ENCODE assay signal across 2 cellular contexts in genomic region chr9:22446589-22446949, GRCh38.
TF ChIP-seq lines count a peak whose summit lies in the region.

DMRTA1 (plus strand) TSS chr9:22446824; CDS start chr9:22447066, 242 bp downstream.

TF ChIP-seq in HEK293, 187 proteins besides CTCF, POLR2A, EP300 and RAD21 (continued from another document and continues in another):
- TF ChIP-seq ZFHX2 (tag by site-specific recombination; conservative IDR thresholded peaks at IDR 0.05) = peak; percentile 35; the same call in 1 of the 2 replicates
- TF ChIP-seq GLIS1 (tag by site-specific recombination; IDR thresholded peaks at IDR 0.05) = peak; percentile 25; the same call in 1 of the 2 replicates
- no peak for TF ChIP-seq PRDM4 (tag by site-specific recombination; IDR thresholded peaks at IDR 0.05)
- TF ChIP-seq ZSCAN30 (tag by site-specific recombination; IDR thresholded peaks at IDR 0.05) = no peak
- no peak for TF ChIP-seq ZBTB1 (tag by site-specific recombination; IDR thresholded peaks at IDR 0.05)
- TF ChIP-seq WT1 (tag by site-specific recombination; IDR thresholded peaks at IDR 0.05) = no peak
- TF ChIP-seq GLIS2 (tag by site-specific recombination; IDR thresholded peaks at IDR 0.05) = peak; percentile 60
- no peak for TF ChIP-seq ZNF610 (tag by site-specific recombination; IDR thresholded peaks at IDR 0.05; ENCODE audit: borderline replicate concordance)
- no peak for TF ChIP-seq ZNF792 (tag by site-specific recombination; IDR thresholded peaks at IDR 0.05)
- TF ChIP-seq ZXDB (tag by site-specific recombination; IDR thresholded peaks at IDR 0.05) = 0 out of 2 replicates have a peak, but pooled peaks have one; percentile 23
- no peak for TF ChIP-seq ZNF561 (tag by site-specific recombination; IDR thresholded peaks at IDR 0.05; ENCODE audit: borderline replicate concordance)
- no peak for TF ChIP-seq ZNF449 (tag by site-specific recombination; IDR thresholded peaks at IDR 0.05)
- TF ChIP-seq ZNF157 (tag by site-specific recombination; IDR thresholded peaks at IDR 0.05) = no peak
- TF ChIP-seq ZNF335 (tag by site-specific recombination; conservative IDR thresholded peaks at IDR 0.05) = peak; percentile 73
- TF ChIP-seq INSM2 (tag by site-specific recombination; IDR thresholded peaks at IDR 0.05) = no peak
- no peak for TF ChIP-seq ZNF133 (tag by site-specific recombination; IDR thresholded peaks at IDR 0.05)
- peak; percentile 28; the same call in 1 of the 2 replicates for TF ChIP-seq PATZ1 (tag by site-specific recombination; IDR thresholded peaks at IDR 0.05)
- no peak for TF ChIP-seq ZFP3 (tag by site-specific recombination; IDR thresholded peaks at IDR 0.05; ENCODE audit: low read depth)
- TF ChIP-seq SP7 (tag by site-specific recombination; IDR thresholded peaks at IDR 0.05) = 0 out of 2 replicates have a peak, but pooled peaks have one; percentile 10
- peak; percentile 46; the same call in 1 of the 2 replicates for TF ChIP-seq KLF9 (tag by site-specific recombination; IDR thresholded peaks at IDR 0.05; ENCODE audit: low read depth)
- TF ChIP-seq ZIC2 (tag by site-specific recombination; IDR thresholded peaks at IDR 0.05) = peak; percentile 5; the same call in 1 of the 2 replicates
- TF ChIP-seq SP2 (tag by site-specific recombination; IDR thresholded peaks at IDR 0.05) = peak; percentile 70
- no peak for TF ChIP-seq ZFP69B (tag by site-specific recombination; IDR thresholded peaks at IDR 0.05)
- TF ChIP-seq MZF1 (tag by site-specific recombination; IDR thresholded peaks at IDR 0.05; ENCODE audit: borderline replicate concordance) = no peak

TF ChIP-seq in GM12878, 131 proteins besides CTCF, POLR2A, EP300 and RAD21 (continued from another document):
- TF ChIP-seq IRF5 (IDR thresholded peaks at IDR 0.05; ENCODE audit: borderline replicate concordance) (no peak), ZBTB40 (IDR thresholded peaks at IDR 0.05; ENCODE audit: borderline replicate concordance) (no peak), SMAD5 (IDR thresholded peaks at IDR 0.05; ENCODE audit: low read depth) (no peak), RB1 (IDR thresholded peaks at IDR 0.05; ENCODE audit: borderline replicate concordance) (no peak), SRF (IDR thresholded peaks at IDR 0.05; ENCODE audit: low read depth in 2 of 2, low read length in 2 of 2) (no peak), ZNF384 (IDR thresholded peaks at IDR 0.05; ENCODE audit: borderline replicate concordance, low read depth, low read length) (no peak), ELK1 (IDR thresholded peaks at IDR 0.05; ENCODE audit: low read depth, low read length) (no peak), BCL11A (IDR thresholded peaks at IDR 0.05; ENCODE audit: low read depth, low read length) (no peak)
TF ChIP-seq in GM12878: peak in this region for 0.
